8 cellular contexts compared by ENCODE assay signal in genomic region chr18:8696749-8697211, GRCh38. TPM values are rescaled to one million over a fixed set of nuclear protein-coding genes. Genes with fewer than 3 reads are reported as not detected.
A peak's percentile ranks its signal among the peaks of the same experiment; 100 is the strongest.
DNase-seq lines count a peak whose midpoint lies in the region; ATAC-seq and TF ChIP-seq lines count a peak whose summit lies in the region.

No MANE protein-coding gene starts in this region.

- ATAC-seq in GM18511 (IDR thresholded peaks at IDR 0.05; ENCODE audit: unreplicated experiment) = peak; percentile 87

- H3K36me3 ChIP-seq in A673 (ENCODE audit: insufficient read depth, low read length, poor library complexity, severe bottlenecking) = no peaks in the 10 kb centered on the region
- no peaks in the 10 kb centered on the region for H3K36me3 ChIP-seq in SK-N-SH (replicated peaks in 1 of 2; ENCODE audit: control insufficient read depth in 1 of 2, insufficient read depth in 2 of 2, low read length in 1 of 2)

- peaks cover 10% of the 10 kb centered on the region for H3F3A ChIP-seq in SK-N-SH (replicated peaks; ENCODE audit: insufficient read depth)

- H3K9me3 ChIP-seq in A673 (ENCODE audit: low read depth, low read length, poor library complexity, severe bottlenecking) (no peaks in the 10 kb centered on the region), SK-N-SH (no peaks in the 10 kb centered on the region)

- intact Hi-C loops in A673 (cut with micrococcal nuclease; ENCODE audit: unreplicated experiment) = loop anchor here (1.0 kb wide), 1 partner anchor 292 kb away; no protein-coding TSS in a partner anchor
- intact Hi-C loops in activated naive CD4-positive, alpha-beta T cell treated with anti-CD3 and anti-CD28 coated beads for 36 hours (cut with micrococcal nuclease) = loop anchor here (1.0 to 2.0 kb wide), 5 partner anchors 42 to 820 kb away; no protein-coding TSS in a partner anchor

- H3K79me2 ChIP-seq in SK-N-SH (ENCODE audit: insufficient read depth) = no peaks in the 10 kb centered on the region

- peak; percentile 71 for DNase-seq in A673 (ENCODE audit: low spot score)
- peak; percentile 75 for DNase-seq in KBM-7
- DNase-seq in SK-N-SH = peak; percentile 85
- DNase-seq in activated naive CD4-positive, alpha-beta T cell treated with anti-CD3 and anti-CD28 coated beads for 36 hours = peak; percentile 76
- DNase-seq in glutamatergic neuron = peak; percentile 87
- DNase-seq in renal cortical epithelial cell (ENCODE audit: low read depth) = peak; percentile 29
- no peak for DNase-seq in middle frontal gyrus (ENCODE audit: extremely low spot score, low spot score)

- CTCF ChIA-PET in A673 (lab: Charles Lee) = interaction anchor here (0.6 to 2.0 kb wide), 11 partner anchors 9 to 299 kb away, joined by 3 to 31 read pairs (median 4); no protein-coding TSS in a partner anchor
- CTCF ChIA-PET in SK-N-SH (lab: Yijun Ruan, JAX) = interaction anchor here (0.5 to 3.7 kb wide), 39 partner anchors 10 to 294 kb away, joined by 3 to 56 read pairs (median 4); partner anchors contain the start of gene MTCL1
- CTCF ChIA-PET in activated naive CD4-positive, alpha-beta T cell treated with anti-CD3 and anti-CD28 coated beads for 36 hours (lab: Charles Lee) = interaction anchor here (0.5 to 4.0 kb wide), 10 partner anchors 10 to 463 kb away, joined by 3 to 53 read pairs (median 6); no protein-coding TSS in a partner anchor

- H2AFZ ChIP-seq in SK-N-SH (ENCODE audit: low read depth) = no peak overlapping the region

- no peak overlapping the region for H3K27ac Mint-ChIP-seq in activated naive CD4-positive, alpha-beta T cell treated with anti-CD3 and anti-CD28 coated beads for 36 hours
- H3K27ac Mint-ChIP-seq in glutamatergic neuron (ENCODE audit: unreplicated experiment) = no peak overlapping the region

- H3K9ac ChIP-seq in SK-N-SH = no peak overlapping the region

- no peak overlapping the region for H3K4me2 ChIP-seq in SK-N-SH

- H3K4me3 Mint-ChIP-seq in activated naive CD4-positive, alpha-beta T cell treated with anti-CD3 and anti-CD28 coated beads for 36 hours = no peak overlapping the region
- H3K4me3 Mint-ChIP-seq in glutamatergic neuron (ENCODE audit: unreplicated experiment) = no peak overlapping the region

- in situ Hi-C loops in KBM-7 (cut with MboI; ENCODE audit: low pct_unique_long_range_greater_than_20kb, low sequenced_read_pairs) = no loop called here

- H3K27ac ChIP-seq in A673 (ENCODE audit: low read depth, low read length, poor library complexity, severe bottlenecking) (no peak overlapping the region), SK-N-SH (ENCODE audit: low read depth in 2 of 2, low read length in 1 of 2) (no peak overlapping the region)

- no peaks in the 10 kb centered on the region for H3K4me1 ChIP-seq in A673 (ENCODE audit: insufficient read depth, low read length, poor library complexity, severe bottlenecking)
- peaks cover 4 to 9% of the 10 kb centered on the region in 2 experiments; a peak in 2 of 4 replicates for H3K4me1 ChIP-seq in SK-N-SH (ENCODE audit: control insufficient read depth in 1 of 2, insufficient read depth in 2 of 2, low read depth in 1 of 2, low read length in 1 of 2)

- H3K9me2 ChIP-seq in SK-N-SH = no peaks in the 10 kb centered on the region

- TF ChIP-seq EP300 in SK-N-SH (IDR thresholded peaks at IDR 0.05; ENCODE audit: borderline replicate concordance in 1 of 2, low read depth in 1 of 2, low read length in 1 of 2) = no peak

- BruUV-seq in A673 (replicated peaks; lab: Mats Ljungman, UMichigan) = no TSS peak

- 0% methylated on average over 4 of the region's 5 CpGs for WGBS in SK-N-SH (ENCODE audit: low lambda C conversion rate)

- no peaks in the 10 kb centered on the region for H3K4me1 Mint-ChIP-seq in activated naive CD4-positive, alpha-beta T cell treated with anti-CD3 and anti-CD28 coated beads for 36 hours (ENCODE audit: low read depth)
- H3K4me1 Mint-ChIP-seq in glutamatergic neuron (ENCODE audit: low read depth, unreplicated experiment) = peaks cover 2% of the 10 kb centered on the region

- POLR2A ChIA-PET in A673 (lab: Charles Lee; ENCODE audit: low non-redundant PET) = no interaction called here
- POLR2A ChIA-PET in SK-N-SH (lab: Yijun Ruan, JAX) = no interaction called here

- H3K9me3 Mint-ChIP-seq in activated naive CD4-positive, alpha-beta T cell treated with anti-CD3 and anti-CD28 coated beads for 36 hours = no peaks in the 10 kb centered on the region
- no peaks in the 10 kb centered on the region for H3K9me3 Mint-ChIP-seq in glutamatergic neuron (ENCODE audit: unreplicated experiment)

- no peaks in the 10 kb centered on the region for H4K20me1 ChIP-seq in SK-N-SH (ENCODE audit: insufficient read depth)

- peak; percentile 81 for TF ChIP-seq RAD21 in SK-N-SH (IDR thresholded peaks at IDR 0.05; ENCODE audit: low read length)

- H3K27me3 Mint-ChIP-seq in activated naive CD4-positive, alpha-beta T cell treated with anti-CD3 and anti-CD28 coated beads for 36 hours (ENCODE audit: low read depth) = peaks cover 8% of the 10 kb centered on the region
- H3K27me3 Mint-ChIP-seq in glutamatergic neuron (ENCODE audit: unreplicated experiment) = peaks cover 2% of the 10 kb centered on the region

- H3K36me3 Mint-ChIP-seq in activated naive CD4-positive, alpha-beta T cell treated with anti-CD3 and anti-CD28 coated beads for 36 hours (ENCODE audit: low read depth) = no peaks in the 10 kb centered on the region
- H3K36me3 Mint-ChIP-seq in glutamatergic neuron (ENCODE audit: unreplicated experiment) = no peaks in the 10 kb centered on the region

- peak; percentile 92 for TF ChIP-seq CTCF in A673 (conservative IDR thresholded peaks at IDR 0.05; ENCODE audit: low read depth, low read length)
- TF ChIP-seq CTCF in SK-N-SH (IDR thresholded peaks at IDR 0.05) = peak; percentile 94
- TF ChIP-seq CTCF in glutamatergic neuron (IDR thresholded peaks at IDR 0.05; ENCODE audit: partially characterized antibody, unreplicated experiment) = peak; percentile 97

- no peaks in the 10 kb centered on the region for H3K27me3 ChIP-seq in A673 (replicated peaks; ENCODE audit: insufficient read depth, low read depth, low read length, poor library complexity)
- no peaks in the 10 kb centered on the region for H3K27me3 ChIP-seq in SK-N-SH (ENCODE audit: insufficient read depth)

- H3K4me3 ChIP-seq in A673 (ENCODE audit: low read depth, low read length, poor library complexity, severe bottlenecking) (no peak overlapping the region), SK-N-SH (ENCODE audit: low read depth in 2 of 2, low read length in 1 of 2) (no peak overlapping the region; a peak in 1 of 4 replicates)

TF ChIP-seq in SK-N-SH, 30 proteins besides CTCF, POLR2A, EP300 and RAD21:
- no peak for TF ChIP-seq POLR2AphosphoS5 (IDR thresholded peaks at IDR 0.05; ENCODE audit: low read depth, low read length)
- no peak for TF ChIP-seq FOSL2 (IDR thresholded peaks at IDR 0.05; ENCODE audit: borderline replicate concordance, low read depth)
- TF ChIP-seq, protein P1, sequence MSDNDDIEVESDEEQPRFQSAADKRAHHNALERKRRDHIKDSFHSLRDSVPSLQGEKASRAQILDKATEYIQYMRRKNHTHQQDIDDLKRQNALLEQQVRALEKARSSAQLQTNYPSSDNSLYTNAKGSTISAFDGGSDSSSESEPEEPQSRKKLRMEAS (IDR thresholded peaks at IDR 0.05; ENCODE audit: low read depth) = no peak
- peak; percentile 91 for TF ChIP-seq SMC3 (IDR thresholded peaks at IDR 0.05; ENCODE audit: low read depth, low read length)
- 0 out of 2 replicates have a peak, but pooled peaks have one; percentile 26 for TF ChIP-seq SIN3A (IDR thresholded peaks at IDR 0.05; ENCODE audit: borderline replicate concordance, low read depth, low read length)
- TF ChIP-seq RFX5 (IDR thresholded peaks at IDR 0.05; ENCODE audit: low read length) = no peak
- TF ChIP-seq ZBTB33 (IDR thresholded peaks at IDR 0.05; ENCODE audit: borderline replicate concordance, low read depth) = no peak
- TF ChIP-seq, protein P2, sequence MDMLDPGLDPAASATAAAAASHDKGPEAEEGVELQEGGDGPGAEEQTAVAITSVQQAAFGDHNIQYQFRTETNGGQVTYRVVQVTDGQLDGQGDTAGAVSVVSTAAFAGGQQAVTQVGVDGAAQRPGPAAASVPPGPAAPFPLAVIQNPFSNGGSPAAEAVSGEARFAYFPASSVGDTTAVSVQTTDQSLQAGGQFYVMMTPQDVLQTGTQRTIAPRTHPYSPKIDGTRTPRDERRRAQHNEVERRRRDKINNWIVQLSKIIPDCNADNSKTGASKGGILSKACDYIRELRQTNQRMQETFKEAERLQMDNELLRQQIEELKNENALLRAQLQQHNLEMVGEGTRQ (IDR thresholded peaks at IDR 0.05; ENCODE audit: borderline replicate concordance, low read depth, low read length) = no peak
- TF ChIP-seq GABPA (IDR thresholded peaks at IDR 0.05; ENCODE audit: low read depth) = no peak

RNA-seq across cellular contexts. Expression of gene MTCL1, which starts 8.6 kb away (rescaled TPM):
- total RNA-seq in A673 (2021) (8.9 and 11.2 TPM in 2 replicates), glutamatergic neuron (ENCODE audit: unreplicated experiment) (100 TPM), renal cortical epithelial cell (35.6 and 107 TPM in 2 replicates)
- 28.0 and 33.5 TPM in 2 replicates for polyA plus RNA-seq in SK-N-SH (2012; rRNA removed)
- polyA plus RNA-seq in SK-N-SH (2012; cell fraction: cytosol; rRNA removed) = 17.3 and 20.2 TPM in 2 replicates
- 139 and 156 TPM in 2 replicates for polyA plus RNA-seq in SK-N-SH (2012; cell fraction: nucleus; rRNA removed)
- under 1 TPM; 0.15 to 0.31 TPM for total RNA-seq in activated naive CD4-positive, alpha-beta T cell treated with anti-CD3 and anti-CD28 coated beads for 36 hours
